ENCODE assay signal across 23 cellular contexts in the genomic region with DNA sequence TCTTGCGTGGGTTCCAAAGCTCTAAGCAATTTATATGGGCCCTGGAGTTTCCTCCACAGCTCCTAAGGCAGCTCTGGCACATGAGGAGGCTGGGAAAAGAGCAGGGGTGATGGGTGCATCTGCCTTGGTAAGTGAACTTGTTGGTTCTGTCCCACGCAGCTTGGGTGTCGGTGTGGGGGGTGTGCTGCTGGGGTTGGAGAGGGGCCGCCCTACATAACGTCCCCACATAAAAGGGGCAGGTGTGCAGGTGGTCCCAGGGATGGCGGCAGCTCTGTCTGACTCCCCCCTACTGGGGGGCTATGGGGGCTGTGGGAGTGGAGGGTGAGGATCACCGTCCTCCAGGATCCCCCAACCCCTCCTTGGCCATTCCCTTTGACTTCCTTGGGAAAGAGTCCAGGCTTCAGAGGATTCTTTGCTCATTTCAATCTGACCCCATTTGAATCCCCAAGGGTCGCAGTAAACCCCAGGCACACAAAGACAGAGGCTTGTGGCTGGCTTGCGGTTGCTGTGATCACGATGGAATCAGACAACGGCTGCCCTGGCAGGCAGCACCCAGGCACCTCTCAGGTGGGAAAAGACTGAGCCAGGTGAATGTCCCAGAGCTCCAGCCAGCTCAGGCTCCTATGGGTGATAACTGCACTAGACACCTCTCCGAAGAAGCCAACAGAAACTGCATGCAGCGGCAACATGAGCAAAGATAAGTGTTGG. TPM values are rescaled to one million over a fixed set of nuclear protein-coding genes. Genes with fewer than 3 reads are reported as not detected.
A peak's percentile ranks its signal among the peaks of the same experiment; 100 is the strongest.
DNase-seq lines count a peak whose midpoint lies in the region; ATAC-seq lines count a peak whose summit lies in the region.
"Had no signal": no experiment of that assay in that cellular context is flagged by ENCODE, and none has a peak within 500 bp of the region (broad histone marks: within the 10 kb centered on the region; RNA-seq: fewer than 3 reads in every experiment).

No MANE protein-coding gene starts in this region.

- CTCF ChIA-PET in activated CD8-positive, alpha-beta memory T cell treated with anti-CD3 and anti-CD28 coated beads, Interleukin-2, amount 10 ng/mL, durations not matched to agents 7 days and 5 days (lab: Charles Lee) = interaction anchor here (1.0 to 8.0 kb wide), 7 partner anchors 9 to 61 kb away, joined by 3 to 72 read pairs (median 7); no protein-coding TSS in a partner anchor

- H3K4me2 ChIP-seq in Karpas-422 (ENCODE audit: low read depth, low read length, poor library complexity, severe bottlenecking) = no peak overlapping the region

- H3K9me2 ChIP-seq in Karpas-422 (replicated peaks; ENCODE audit: insufficient read depth, low read length) = no peaks in the 10 kb centered on the region

- H3K9me3 ChIP-seq in Karpas-422 (ENCODE audit: low read length) (no peaks in the 10 kb centered on the region), MG63 (no peaks in the 10 kb centered on the region)

- no peaks in the 10 kb centered on the region for H3K79me2 ChIP-seq in Karpas-422 (ENCODE audit: low read length)

- H3K9ac ChIP-seq in Karpas-422 (ENCODE audit: low read length) = no peak overlapping the region

- H3K27me3 ChIP-seq in Karpas-422 (ENCODE audit: low read length) = no peaks in the 10 kb centered on the region
- H3K27me3 ChIP-seq in MG63 = no peaks in the 10 kb centered on the region

- no peaks in the 10 kb centered on the region for H4K20me1 ChIP-seq in Karpas-422 (ENCODE audit: insufficient read depth, low read depth, low read length)

- POLR2A ChIA-PET in activated naive CD8-positive, alpha-beta T cell treated with anti-CD3 and anti-CD28 coated beads, Interleukin-2, amount 10 ng/mL, durations not matched to agents 7 days and 5 days (lab: Charles Lee) = interaction anchor here (1.0 to 10.8 kb wide), 15 partner anchors 10 to 383 kb away, joined by 3 to 213 read pairs (median 9); partner anchors contain the start of genes CD8A and CD8B

- peaks cover 83% of the 10 kb centered on the region for H3K4me1 Mint-ChIP-seq in activated CD8-positive, alpha-beta memory T cell treated with anti-CD3 and anti-CD28 coated beads, Interleukin-2, amount 10 ng/mL, durations not matched to agents 7 days and 5 days
- peaks cover 77% of the 10 kb centered on the region for H3K4me1 Mint-ChIP-seq in activated naive CD8-positive, alpha-beta T cell treated with anti-CD3 and anti-CD28 coated beads, Interleukin-2, amount 10 ng/mL, durations not matched to agents 7 days and 5 days
- no peaks in the 10 kb centered on the region for H3K4me1 Mint-ChIP-seq in stimulated activated memory B cell treated with anti-CD40 and anti-IgM and Interleukin-4, amounts not matched to agents 10 μg/mL and 1 μg/mL and 100 μg/mL, for 72 hours
- H3K4me1 Mint-ChIP-seq: activated B cell treated with CpG ODN at 0.5 μM for 24 hours, B cell had no signal

- no peaks in the 10 kb centered on the region for H3K36me3 ChIP-seq in Karpas-422 (ENCODE audit: insufficient read depth, low read length)
- H3K36me3 ChIP-seq in MG63 = no peaks in the 10 kb centered on the region

- peaks cover 21% of the 10 kb centered on the region for H3K36me3 Mint-ChIP-seq in activated CD8-positive, alpha-beta memory T cell treated with anti-CD3 and anti-CD28 coated beads, Interleukin-2, amount 10 ng/mL, durations not matched to agents 7 days and 5 days
- peaks cover 14% of the 10 kb centered on the region for H3K36me3 Mint-ChIP-seq in activated naive CD8-positive, alpha-beta T cell treated with anti-CD3 and anti-CD28 coated beads, Interleukin-2, amount 10 ng/mL, durations not matched to agents 7 days and 5 days
- H3K36me3 Mint-ChIP-seq in stimulated activated memory B cell treated with anti-CD40 and anti-IgM and Interleukin-4, amounts not matched to agents 10 μg/mL and 1 μg/mL and 100 μg/mL, for 72 hours = peaks cover 5% of the 10 kb centered on the region
- H3K36me3 Mint-ChIP-seq: type B pancreatic cell had no signal

- H3K4me3 Mint-ChIP-seq in activated CD8-positive, alpha-beta memory T cell treated with anti-CD3 and anti-CD28 coated beads, Interleukin-2, amount 10 ng/mL, durations not matched to agents 7 days and 5 days = peak overlapping the region; percentile 81
- peak overlapping the region; percentile 87 for H3K4me3 Mint-ChIP-seq in activated naive CD8-positive, alpha-beta T cell treated with anti-CD3 and anti-CD28 coated beads, Interleukin-2, amount 10 ng/mL, durations not matched to agents 7 days and 5 days
- no peak overlapping the region for H3K4me3 Mint-ChIP-seq in stimulated activated memory B cell treated with anti-CD40 and anti-IgM and Interleukin-4, amounts not matched to agents 10 μg/mL and 1 μg/mL and 100 μg/mL, for 72 hours
- H3K4me3 Mint-ChIP-seq: activated B cell treated with CpG ODN at 0.5 μM for 24 hours, B cell, memory B cell, type B pancreatic cell had no signal

- H3K27ac ChIP-seq in Karpas-422 (ENCODE audit: low read length) = no peak overlapping the region

- no peak overlapping the region for H3K4me3 ChIP-seq in Karpas-422 (ENCODE audit: low read length)
- H3K4me3 ChIP-seq in MG63 = no peak overlapping the region

- ATAC-seq in activated CD8-positive, alpha-beta memory T cell treated with anti-CD3 and anti-CD28 coated beads, Interleukin-2, amount 10 ng/mL, durations not matched to agents 7 days and 5 days = peak; percentile 6
- peak; percentile 9 for ATAC-seq in activated naive CD8-positive, alpha-beta T cell treated with anti-CD3 and anti-CD28 coated beads, Interleukin-2, amount 10 ng/mL, durations not matched to agents 7 days and 5 days (ENCODE audit: low read depth)
- ATAC-seq in stimulated activated memory B cell treated with anti-CD40 and anti-IgM and Interleukin-4, amounts not matched to agents 10 μg/mL and 1 μg/mL and 100 μg/mL, for 72 hours = peak; percentile 6
- no peak for ATAC-seq in HG02623 (IDR thresholded peaks at IDR 0.05; ENCODE audit: unreplicated experiment)

- H2AFZ ChIP-seq in Karpas-422 (ENCODE audit: low read length) = no peak overlapping the region

- no peaks in the 10 kb centered on the region for H3K9me3 Mint-ChIP-seq in activated CD8-positive, alpha-beta memory T cell treated with anti-CD3 and anti-CD28 coated beads, Interleukin-2, amount 10 ng/mL, durations not matched to agents 7 days and 5 days (ENCODE audit: low read depth)
- H3K9me3 Mint-ChIP-seq in activated naive CD8-positive, alpha-beta T cell treated with anti-CD3 and anti-CD28 coated beads, Interleukin-2, amount 10 ng/mL, durations not matched to agents 7 days and 5 days = no peaks in the 10 kb centered on the region
- H3K9me3 Mint-ChIP-seq in stimulated activated memory B cell treated with anti-CD40 and anti-IgM and Interleukin-4, amounts not matched to agents 10 μg/mL and 1 μg/mL and 100 μg/mL, for 72 hours = peaks cover 3% of the 10 kb centered on the region
- H3K9me3 Mint-ChIP-seq: type B pancreatic cell had no signal

- peak overlapping the region; percentile 97 for H3K27ac Mint-ChIP-seq in activated CD8-positive, alpha-beta memory T cell treated with anti-CD3 and anti-CD28 coated beads, Interleukin-2, amount 10 ng/mL, durations not matched to agents 7 days and 5 days
- peak overlapping the region; percentile 97 for H3K27ac Mint-ChIP-seq in activated naive CD8-positive, alpha-beta T cell treated with anti-CD3 and anti-CD28 coated beads, Interleukin-2, amount 10 ng/mL, durations not matched to agents 7 days and 5 days
- no peak overlapping the region for H3K27ac Mint-ChIP-seq in stimulated activated memory B cell treated with anti-CD40 and anti-IgM and Interleukin-4, amounts not matched to agents 10 μg/mL and 1 μg/mL and 100 μg/mL, for 72 hours
- H3K27ac Mint-ChIP-seq: activated B cell treated with CpG ODN at 0.5 μM for 24 hours, B cell, memory B cell, type B pancreatic cell had no signal

- no peaks in the 10 kb centered on the region for H3K27me3 Mint-ChIP-seq in activated CD8-positive, alpha-beta memory T cell treated with anti-CD3 and anti-CD28 coated beads, Interleukin-2, amount 10 ng/mL, durations not matched to agents 7 days and 5 days
- H3K27me3 Mint-ChIP-seq in activated naive CD8-positive, alpha-beta T cell treated with anti-CD3 and anti-CD28 coated beads, Interleukin-2, amount 10 ng/mL, durations not matched to agents 7 days and 5 days = no peaks in the 10 kb centered on the region
- H3K27me3 Mint-ChIP-seq in stimulated activated memory B cell treated with anti-CD40 and anti-IgM and Interleukin-4, amounts not matched to agents 10 μg/mL and 1 μg/mL and 100 μg/mL, for 72 hours = peaks cover 21% of the 10 kb centered on the region

- DNase-seq in activated CD8-positive, alpha-beta memory T cell treated with anti-CD3 and anti-CD28 coated beads, Interleukin-2, amount 10 ng/mL, durations not matched to agents 7 days and 5 days = peak; percentile 79
- no peak for DNase-seq in activated CD8-positive, alpha-beta memory T cell treated with anti-CD3 and anti-CD28 coated beads, Interleukin-2, amount 50 U/mL, for 48 hours
- DNase-seq in Karpas-422 = peak; percentile 10
- peak; percentile 71 for DNase-seq in activated naive CD8-positive, alpha-beta T cell treated with anti-CD3 and anti-CD28 coated beads, Interleukin-2, amount 10 ng/mL, durations not matched to agents 7 days and 5 days
- DNase-seq in ecto neural progenitor cell (ENCODE audit: low spot score) = no peak
- DNase-seq in MG63 = no peak
- DNase-seq: activated B cell treated with CpG ODN at 0.5 μM for 24 hours; activated effector memory CD4-positive, alpha-beta T cell treated with Interleukin-2 at 50 U/mL for 16 hours; aorta; H7; head of caudate nucleus; IMR-90; NCI-H69; retina; stimulated activated CD4-positive, alpha-beta T cell treated with anti-CD3 and anti-CD28 coated beads, Interleukin-4, amount 100 ng/mL, for 1 hour had no signal

- H3K4me1 ChIP-seq in Karpas-422 (ENCODE audit: low read length) = no peaks in the 10 kb centered on the region

RNA-seq across cellular contexts. Expression of gene CD8A, which starts 34.5 kb away (rescaled TPM):
- 100 to 1,000 TPM; 686 to 756 TPM for total RNA-seq in activated CD8-positive, alpha-beta memory T cell treated with anti-CD3 and anti-CD28 coated beads, Interleukin-2, amount 10 ng/mL, durations not matched to agents 7 days and 5 days
- not detected in 2 replicates for total RNA-seq in Karpas-422 (2014; rRNA removed; shearing (Covaris generic); ENCODE audit: low replicate concordance)
- total RNA-seq in activated naive CD8-positive, alpha-beta T cell treated with anti-CD3 and anti-CD28 coated beads, Interleukin-2, amount 10 ng/mL, durations not matched to agents 7 days and 5 days = 100 to 1,000 TPM; 666 to 683 TPM
- total RNA-seq in MG63 (2014; rRNA removed; shearing (Covaris generic); ENCODE audit: low replicate concordance) = not detected in 2 replicates
- total RNA-seq: H7, IMR-90, myocyte, osteoblast had no signal

RNA-seq across cellular contexts. Expression of gene CD8B, which starts 36.5 kb away (rescaled TPM):
- 100 to 1,000 TPM; 296 to 396 TPM for total RNA-seq in activated CD8-positive, alpha-beta memory T cell treated with anti-CD3 and anti-CD28 coated beads, Interleukin-2, amount 10 ng/mL, durations not matched to agents 7 days and 5 days
- not detected in 2 replicates for total RNA-seq in Karpas-422 (2014; rRNA removed; shearing (Covaris generic); ENCODE audit: low replicate concordance)
- 100 to 1,000 TPM; 475 to 483 TPM for total RNA-seq in activated naive CD8-positive, alpha-beta T cell treated with anti-CD3 and anti-CD28 coated beads, Interleukin-2, amount 10 ng/mL, durations not matched to agents 7 days and 5 days
- total RNA-seq in MG63 (2014; rRNA removed; shearing (Covaris generic); ENCODE audit: low replicate concordance) = not detected in 2 replicates
- total RNA-seq: activated B cell treated with CpG ODN at 0.5 μM for 24 hours, B cell, dermis microvascular lymphatic vessel endothelial cell, IMR-90, myocyte, osteoblast had no signal

Comparison
In these comparisons a context has a peak if more than half of its experiments do, and no peak if none do; other contexts are left out.
1. DNase-seq: peak in activated CD8-positive, alpha-beta memory T cell treated with anti-CD3 and anti-CD28 coated beads, Interleukin-2, amount 10 ng/mL, durations not matched to agents 7 days and 5 days (single experiment), Karpas-422 (single experiment) and activated naive CD8-positive, alpha-beta T cell treated with anti-CD3 and anti-CD28 coated beads, Interleukin-2, amount 10 ng/mL, durations not matched to agents 7 days and 5 days (single experiment); none in activated CD8-positive, alpha-beta memory T cell treated with anti-CD3 and anti-CD28 coated beads, Interleukin-2, amount 50 U/mL, for 48 hours (single experiment), ecto neural progenitor cell (single experiment) and MG63 (single experiment).
2. RNA of gene CD8A, which starts 34.5 kb away (total RNA-seq): 686 to 756 TPM in activated CD8-positive, alpha-beta memory T cell treated with anti-CD3 and anti-CD28 coated beads, Interleukin-2, amount 10 ng/mL, durations not matched to agents 7 days and 5 days and 666 to 683 TPM in activated naive CD8-positive, alpha-beta T cell treated with anti-CD3 and anti-CD28 coated beads, Interleukin-2, amount 10 ng/mL, durations not matched to agents 7 days and 5 days; not detected in Karpas-422 and not detected in MG63; every median in the first group is over 100 times any median in the second.
3. RNA of gene CD8B, which starts 36.5 kb away (total RNA-seq): 475 to 483 TPM in activated naive CD8-positive, alpha-beta T cell treated with anti-CD3 and anti-CD28 coated beads, Interleukin-2, amount 10 ng/mL, durations not matched to agents 7 days and 5 days and 296 to 396 TPM in activated CD8-positive, alpha-beta memory T cell treated with anti-CD3 and anti-CD28 coated beads, Interleukin-2, amount 10 ng/mL, durations not matched to agents 7 days and 5 days; not detected in Karpas-422 and not detected in MG63; every median in the first group is over 100 times any median in the second.